8 cellular contexts compared by ENCODE assay signal in the genomic region with DNA sequence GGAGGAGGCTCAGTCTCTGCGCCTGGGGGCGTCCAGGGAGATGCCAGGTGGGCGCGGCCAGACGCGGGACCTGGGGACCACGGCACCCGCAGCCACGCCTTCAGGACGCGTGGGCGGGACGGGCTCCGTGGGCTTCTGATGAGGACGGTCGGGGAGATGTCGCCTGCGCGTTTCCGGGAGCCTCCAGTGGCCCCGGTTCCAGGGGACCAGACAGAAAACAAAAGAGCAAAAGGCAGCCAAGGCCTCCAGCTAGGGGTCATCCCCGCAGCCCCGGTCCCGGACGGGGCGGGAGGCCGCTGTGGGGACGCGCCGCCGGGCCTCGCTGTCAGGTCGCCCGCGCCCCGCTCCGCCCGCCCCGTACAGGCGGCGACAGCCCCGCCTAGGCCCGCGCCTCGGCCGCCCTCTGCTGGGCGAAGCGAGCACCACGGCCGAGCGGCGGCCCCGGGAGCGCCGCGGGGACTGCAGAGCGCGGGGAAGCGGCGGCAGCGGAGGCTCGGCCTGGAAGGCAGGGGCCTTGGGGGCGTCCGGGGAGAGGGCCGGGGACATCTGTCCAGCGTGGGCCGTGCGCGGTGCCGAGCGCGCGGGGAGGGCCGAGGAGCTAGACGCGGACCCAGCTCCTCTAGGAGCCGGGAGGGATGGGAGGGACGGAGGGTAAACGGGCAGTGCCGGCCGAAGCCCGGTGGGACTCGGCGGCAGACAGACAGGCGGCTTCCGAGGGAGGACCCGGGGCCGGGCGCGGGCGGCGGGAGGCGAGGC. TPM values are rescaled to one million over a fixed set of nuclear protein-coding genes. Genes with fewer than 3 reads are reported as not detected.
DNase-seq lines count a peak whose midpoint lies in the region; ATAC-seq and TF ChIP-seq lines count a peak whose summit lies in the region.

No MANE protein-coding gene starts in this region.

- H3K4me3 ChIP-seq in GM12864 (ENCODE audit: low read depth, low read length) (peak overlapping the region; percentile 75), HEK293 (ENCODE audit: low read depth, low read length) (peak overlapping the region; percentile 66), MM.1S (ENCODE audit: low read length) (peak overlapping the region; percentile 59), heart right ventricle (peak overlapping the region; percentile 46 to 72 (median 67)), upper lobe of right lung (peak overlapping the region; percentile 69)

- H3K4me1 Mint-ChIP-seq in activated naive CD8-positive, alpha-beta T cell treated with anti-CD3 and anti-CD28 coated beads, Interleukin-2, amount 50 U/mL, for 24 hours, result peaks cover 10% of the 10 kb centered on the region

- H3K4me2 ChIP-seq in MM.1S (ENCODE audit: low read depth, low read length), result peak overlapping the region; percentile 72

- H3K27ac Mint-ChIP-seq in activated naive CD8-positive, alpha-beta T cell treated with anti-CD3 and anti-CD28 coated beads, Interleukin-2, amount 50 U/mL, for 24 hours, result peak overlapping the region; percentile 65

- H3K9me3 Mint-ChIP-seq in activated naive CD8-positive, alpha-beta T cell treated with anti-CD3 and anti-CD28 coated beads, Interleukin-2, amount 50 U/mL, for 24 hours, result peaks cover 10% of the 10 kb centered on the region

- H3K36me3 Mint-ChIP-seq in activated naive CD8-positive, alpha-beta T cell treated with anti-CD3 and anti-CD28 coated beads, Interleukin-2, amount 50 U/mL, for 24 hours (ENCODE audit: low read depth), result no peaks in the 10 kb centered on the region

- peak; percentile 93 for ATAC-seq in activated naive CD8-positive, alpha-beta T cell treated with anti-CD3 and anti-CD28 coated beads, Interleukin-2, amount 50 U/mL, for 24 hours
- peak; percentile 88 to 96 (median 96) for ATAC-seq in heart right ventricle
- ATAC-seq in upper lobe of right lung, result peak; percentile 98

- TF ChIP-seq CTCF in GM12864 (IDR thresholded peaks at IDR 0.05; ENCODE audit: low read depth, low read length, missing control alignments) (peak; percentile 66), HEK293 (tag by site-specific recombination; IDR thresholded peaks at IDR 0.05) (peak; percentile 51; the same call in 1 of the 2 replicates), MM.1S (IDR thresholded peaks at IDR 0.05; ENCODE audit: low read length) (peak; percentile 13; the same call in 1 of the 2 replicates), heart right ventricle (IDR thresholded peaks at IDR 0.05) (peak; percentile 55 to 95 (median 90)), upper lobe of right lung (IDR thresholded peaks at IDR 0.05) (peak; percentile 58)

- POLR2A ChIA-PET in HEK293 (lab: Yijun Ruan, JAX), result interaction anchor here (0.6 to 2.2 kb wide), 4 partner anchors 16 to 474 kb away, joined by 3 to 5 read pairs (median 4); no protein-coding TSS in a partner anchor

- H3F3A ChIP-seq in MM.1S (ENCODE audit: insufficient read depth, low read length), result no peaks in the 10 kb centered on the region

- no peaks in the 10 kb centered on the region for H3K27me3 ChIP-seq in MM.1S (replicated peaks; ENCODE audit: insufficient read depth, low read length)
- H3K27me3 ChIP-seq in heart right ventricle, result no peaks in the 10 kb centered on the region
- H3K27me3 ChIP-seq in upper lobe of right lung, result no peaks in the 10 kb centered on the region

- WGBS in heart right ventricle, 2 donors, result 1% methylated on average over 92 to 93 of the region's 93 CpGs

- no peaks in the 10 kb centered on the region for H3K9me3 ChIP-seq in HEK293 (ENCODE audit: control insufficient read depth, insufficient read depth, low read depth, low read length)
- no peaks in the 10 kb centered on the region for H3K9me3 ChIP-seq in MM.1S (replicated peaks; ENCODE audit: insufficient read depth, low read length)
- no peaks in the 10 kb centered on the region for H3K9me3 ChIP-seq in heart right ventricle
- no peaks in the 10 kb centered on the region for H3K9me3 ChIP-seq in upper lobe of right lung

- peak overlapping the region; percentile 82 for H3K4me3 Mint-ChIP-seq in activated naive CD8-positive, alpha-beta T cell treated with anti-CD3 and anti-CD28 coated beads, Interleukin-2, amount 50 U/mL, for 24 hours

- H3K9ac ChIP-seq in MM.1S (ENCODE audit: low read length), result peak overlapping the region; percentile 44; the same call in 1 of the 2 replicates

- peak overlapping the region; percentile 83 for H2AFZ ChIP-seq in MM.1S (ENCODE audit: low read length)

- no peaks in the 10 kb centered on the region for H3K79me2 ChIP-seq in MM.1S (ENCODE audit: low read length)

- H4K20me1 ChIP-seq in MM.1S (ENCODE audit: insufficient read depth, low read length), result no peaks in the 10 kb centered on the region

- H3K4me1 ChIP-seq in HEK293 (ENCODE audit: control insufficient read depth, insufficient read depth, low read length) (peaks cover 6% of the 10 kb centered on the region; the same call in 1 of the 2 replicates), MM.1S (ENCODE audit: low read length) (no peaks in the 10 kb centered on the region), heart right ventricle (peaks cover 0 to 37% (median 7%) of the 10 kb centered on the region in 9 donors), upper lobe of right lung (peaks cover 9% of the 10 kb centered on the region)

- intact Hi-C loops in heart right ventricle (cut with DNase I), result loop anchor here (1.0 to 10.0 kb wide), 12 partner anchors 37 to 1960 kb away; a partner anchor contains a TSS
- intact Hi-C loops in posterior vena cava (cut with DNase I), result loop anchor here (5.0 to 10.0 kb wide), 4 partner anchors 37 to 590 kb away; no protein-coding TSS in a partner anchor
- intact Hi-C loops in upper lobe of right lung (cut with DNase I), result no loop called here

- H3K9me2 ChIP-seq in MM.1S (replicated peaks; ENCODE audit: insufficient read depth, low read length), result no peaks in the 10 kb centered on the region

- H3K36me3 ChIP-seq in HEK293 (ENCODE audit: control insufficient read depth in 2 of 2, insufficient read depth in 1 of 2, low read length in 2 of 2) (no peaks in the 10 kb centered on the region), MM.1S (replicated peaks; ENCODE audit: insufficient read depth, low read length) (no peaks in the 10 kb centered on the region), heart right ventricle (no peaks in the 10 kb centered on the region), upper lobe of right lung (no peaks in the 10 kb centered on the region)

- H3K27me3 Mint-ChIP-seq in activated naive CD8-positive, alpha-beta T cell treated with anti-CD3 and anti-CD28 coated beads, Interleukin-2, amount 50 U/mL, for 24 hours, result no peaks in the 10 kb centered on the region

- no peak for DNase-seq in GM12864 (ENCODE audit: low read depth)
- DNase-seq in MM.1S, result peak; percentile 62
- DNase-seq in SW 1271 (lab: John Stamatoyannopoulos, UW), result peak; percentile 40 to 61
- DNase-seq in activated naive CD8-positive, alpha-beta T cell treated with anti-CD3 and anti-CD28 coated beads, Interleukin-2, amount 50 U/mL, for 24 hours, result peak; percentile 84
- peak; percentile 72 to 80 for DNase-seq in heart right ventricle
- DNase-seq in posterior vena cava (ENCODE audit: low spot score), result peak; percentile 94
- DNase-seq in upper lobe of right lung, result peak; percentile 89

- H3K27ac ChIP-seq in HEK293 (ENCODE audit: extremely low read depth, low read depth, low read length), result peak overlapping the region; percentile 63
- no peak overlapping the region for H3K27ac ChIP-seq in MM.1S (ENCODE audit: low read length)
- H3K27ac ChIP-seq in heart right ventricle, result peak overlapping the region; percentile 58 to 89 (median 83)
- peak overlapping the region; percentile 73 for H3K27ac ChIP-seq in upper lobe of right lung

- CTCF ChIA-PET in HEK293 (lab: Yijun Ruan, JAX), result interaction anchor here (0.5 to 2.4 kb wide), 37 partner anchors 9 to 1994 kb away, joined by 3 to 10 read pairs (median 3); no protein-coding TSS in a partner anchor

TF ChIP-seq in HEK293, 187 proteins besides CTCF, POLR2A, EP300 and RAD21 (continues in another document):
- TF ChIP-seq ZNF530 (tag by site-specific recombination; IDR thresholded peaks at IDR 0.05; ENCODE audit: low read depth), result no peak
- TF ChIP-seq GLIS2 (tag by site-specific recombination; IDR thresholded peaks at IDR 0.05), result peak; percentile 85
- TF ChIP-seq ZNF76 (tag by site-specific recombination; IDR thresholded peaks at IDR 0.05; ENCODE audit: borderline replicate concordance, low read depth), result no peak
- TF ChIP-seq, protein P1, sequence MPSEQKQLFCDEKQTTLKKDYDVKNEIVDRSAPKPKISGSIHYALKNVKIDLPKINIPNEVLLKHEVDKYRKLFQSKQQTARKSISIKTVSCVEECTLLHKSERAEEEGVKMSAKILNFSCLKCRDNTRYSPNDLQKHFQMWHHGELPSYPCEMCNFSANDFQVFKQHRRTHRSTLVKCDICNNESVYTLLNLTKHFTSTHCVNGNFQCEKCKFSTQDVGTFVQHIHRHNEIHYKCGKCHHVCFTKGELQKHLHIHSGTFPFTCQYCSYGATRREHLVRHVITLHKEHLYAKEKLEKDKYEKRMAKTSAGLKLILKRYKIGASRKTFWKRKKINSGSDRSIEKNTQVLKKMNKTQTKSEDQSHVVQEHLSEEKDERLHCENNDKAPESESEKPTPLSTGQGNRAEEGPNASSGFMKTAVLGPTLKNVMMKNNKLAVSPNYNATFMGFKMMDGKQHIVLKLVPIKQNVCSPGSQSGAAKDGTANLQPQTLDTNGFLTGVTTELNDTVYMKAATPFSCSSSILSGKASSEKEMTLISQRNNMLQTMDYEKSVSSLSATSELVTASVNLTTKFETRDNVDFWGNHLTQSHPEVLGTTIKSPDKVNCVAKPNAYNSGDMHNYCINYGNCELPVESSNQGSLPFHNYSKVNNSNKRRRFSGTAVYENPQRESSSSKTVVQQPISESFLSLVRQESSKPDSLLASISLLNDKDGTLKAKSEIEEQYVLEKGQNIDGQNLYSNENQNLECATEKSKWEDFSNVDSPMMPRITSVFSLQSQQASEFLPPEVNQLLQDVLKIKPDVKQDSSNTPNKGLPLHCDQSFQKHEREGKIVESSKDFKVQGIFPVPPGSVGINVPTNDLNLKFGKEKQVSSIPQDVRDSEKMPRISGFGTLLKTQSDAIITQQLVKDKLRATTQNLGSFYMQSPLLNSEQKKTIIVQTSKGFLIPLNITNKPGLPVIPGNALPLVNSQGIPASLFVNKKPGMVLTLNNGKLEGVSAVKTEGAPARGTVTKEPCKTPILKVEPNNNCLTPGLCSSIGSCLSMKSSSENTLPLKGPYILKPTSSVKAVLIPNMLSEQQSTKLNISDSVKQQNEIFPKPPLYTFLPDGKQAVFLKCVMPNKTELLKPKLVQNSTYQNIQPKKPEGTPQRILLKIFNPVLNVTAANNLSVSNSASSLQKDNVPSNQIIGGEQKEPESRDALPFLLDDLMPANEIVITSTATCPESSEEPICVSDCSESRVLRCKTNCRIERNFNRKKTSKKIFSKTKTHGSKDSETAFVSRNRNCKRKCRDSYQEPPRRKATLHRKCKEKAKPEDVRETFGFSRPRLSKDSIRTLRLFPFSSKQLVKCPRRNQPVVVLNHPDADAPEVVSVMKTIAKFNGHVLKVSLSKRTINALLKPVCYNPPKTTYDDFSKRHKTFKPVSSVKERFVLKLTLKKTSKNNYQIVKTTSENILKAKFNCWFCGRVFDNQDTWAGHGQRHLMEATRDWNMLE (tag by site-specific recombination; conservative IDR thresholded peaks at IDR 0.05; ENCODE audit: low read depth), result 0 out of 2 replicates have a peak, but pooled peaks have one; percentile 21

RNA-seq across cellular contexts. Expression of a gene that starts 48.7 kb away (rescaled TPM):
- total RNA-seq in heart right ventricle (10 to 100 TPM; 12.5 to 18.7 (median 16.7) TPM), posterior vena cava (10 to 100 TPM; 11.8 to 12.6 TPM), upper lobe of right lung (9.9 TPM)
- 10 to 100 TPM in 1 of 2 donors, 1 to 10 TPM in 1; 8.9 to 14.2 TPM for polyA plus RNA-seq in heart right ventricle

Comparison
In these comparisons a context has a peak if more than half of its experiments do, and no peak if none do; other contexts are left out.
1. CTCF ChIP-seq: peak in every context shown above with its lines; median percentile 90 in heart right ventricle; 66 in GM12864; 58 in upper lobe of right lung; 51 in HEK293; 13 in MM.1S.